In genomic region chr6:34414999-34415858, GRCh38 we compare ENCODE assay signal across 1 cellular context.
TF ChIP-seq lines count a peak whose summit lies in the region.

No MANE protein-coding gene starts in this region.

TF ChIP-seq in K562, 482 proteins besides CTCF, POLR2A, EP300 and RAD21 (continued from another document):
- TF ChIP-seq E2F8 (IDR thresholded peaks at IDR 0.05; ENCODE audit: low read depth, partially characterized antibody) (no peak), NFYB (IDR thresholded peaks at IDR 0.05; ENCODE audit: extremely low read depth, insufficient read length) (no peak), TAF9B (IDR thresholded peaks at IDR 0.05; ENCODE audit: partially characterized antibody) (no peak), HBP1 (CRISPR knock-in tag; IDR thresholded peaks at IDR 0.05) (no peak), DDX20 (tag; IDR thresholded peaks at IDR 0.05; ENCODE audit: low read depth) (no peak), PTRF (tag; IDR thresholded peaks at IDR 0.05) (no peak), LCOR (CRISPR knock-in tag; IDR thresholded peaks at IDR 0.05) (0 out of 2 replicates have a peak, but pooled peaks have one; percentile 48), SAP30 (IDR thresholded peaks at IDR 0.05; ENCODE audit: borderline replicate concordance, insufficient read depth, low read depth, low read length, poor library complexity, severe bottlenecking) (no peak), EP400 (IDR thresholded peaks at IDR 0.05) (peak; percentile 39), CHD7 (IDR thresholded peaks at IDR 0.05; ENCODE audit: low read depth, low read length) (no peak), SMARCA5 (IDR thresholded peaks at IDR 0.05) (no peak), ZNF778 (CRISPR knock-in tag; IDR thresholded peaks at IDR 0.05) (no peak), RBFOX2 (IDR thresholded peaks at IDR 0.05; ENCODE audit: low read depth, low read length) (no peak; the same call in 1 of the 2 replicates), FOXK2 (conservative IDR thresholded peaks at IDR 0.05 in 1 of 2, IDR thresholded peaks at IDR 0.05 in 1 of 2; ENCODE audit: low read depth in 2 of 2) (peak in 1 of 2 experiments; percentile 45; a peak in 1 of 4 replicates), STAT6 (CRISPR knock-in tag; IDR thresholded peaks at IDR 0.05) (no peak), EWSR1 (IDR thresholded peaks at IDR 0.05; ENCODE audit: borderline replicate concordance, low read depth, partially characterized antibody) (no peak), TEAD4 (IDR thresholded peaks at IDR 0.05; ENCODE audit: low read length) (no peak), TEAD4 (CRISPR knock-in tag; IDR thresholded peaks at IDR 0.05; ENCODE audit: borderline replicate concordance) (no peak)
